29 cellular contexts compared by ENCODE assay signal in the genomic region with DNA sequence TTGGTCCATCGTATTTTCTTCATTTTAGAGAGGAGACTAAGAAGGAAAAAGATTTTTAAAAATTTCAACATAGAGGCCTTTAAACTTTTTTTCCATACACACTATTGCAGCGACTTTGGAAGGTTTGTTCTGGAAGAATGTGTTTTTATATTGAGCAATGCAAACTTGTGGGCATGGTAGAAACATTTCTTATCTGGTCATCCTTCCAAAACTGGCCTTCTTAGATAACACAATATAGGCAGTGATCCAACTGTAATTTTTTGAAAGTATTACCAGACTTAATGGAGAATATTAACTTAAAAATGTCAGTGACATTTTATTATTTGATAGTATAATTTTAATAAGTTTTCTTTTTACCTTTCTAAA. TPM values are rescaled to one million over a fixed set of nuclear protein-coding genes. Genes with fewer than 3 reads are reported as not detected.
DNase-seq lines count a peak whose midpoint lies in the region; ATAC-seq and TF ChIP-seq lines count a peak whose summit lies in the region.
"Had no signal": no experiment of that assay in that cellular context is flagged by ENCODE, and none has a peak within 500 bp of the region (broad histone marks: within the 10 kb centered on the region; RNA-seq: fewer than 3 reads in every experiment).

No MANE protein-coding gene starts in this region.

- no peaks in the 10 kb centered on the region for H3K79me1 ChIP-seq in IMR-90 (ENCODE audit: low read depth in 1 of 2, low read length in 2 of 2)

- H3K4me1 Mint-ChIP-seq in chondrocyte (ENCODE audit: low read depth): peaks cover 64% of the 10 kb centered on the region
- H3K4me1 Mint-ChIP-seq in activated naive CD8-positive, alpha-beta T cell treated with anti-CD3 and anti-CD28 coated beads for 36 hours: no peaks in the 10 kb centered on the region
- H3K4me1 Mint-ChIP-seq: activated naive CD4-positive, alpha-beta T cell treated with anti-CD3 and anti-CD28 coated beads, Interleukin-2, amount 50 U/mL, for 24 hours; stimulated activated naive CD8-positive, alpha-beta T cell treated with anti-CD3 and anti-CD28 coated beads, Interleukin-15, amount 100 ng/mL, for 72 hours had no signal

- no peak for TF ChIP-seq RAD21 in IMR-90 (IDR thresholded peaks at IDR 0.05; ENCODE audit: low read length)

- H3K9me3 Mint-ChIP-seq in chondrocyte (ENCODE audit: low read depth): no peaks in the 10 kb centered on the region
- no peaks in the 10 kb centered on the region for H3K9me3 Mint-ChIP-seq in activated naive CD8-positive, alpha-beta T cell treated with anti-CD3 and anti-CD28 coated beads for 36 hours
- H3K9me3 Mint-ChIP-seq: activated naive CD4-positive, alpha-beta T cell treated with anti-CD3 and anti-CD28 coated beads, Interleukin-2, amount 50 U/mL, for 24 hours; CD4-positive, alpha-beta memory T cell; memory B cell; neural progenitor cell; stimulated activated naive CD8-positive, alpha-beta T cell treated with anti-CD3 and anti-CD28 coated beads, Interleukin-15, amount 100 ng/mL, for 72 hours; T-helper 2 cell treated with Interferon-gamma antibody and Interleukin-4, amounts not matched to agents 5 μg/mL and 100 μg/mL, for 36 hours; WTC11 had no signal

- H2BK5ac ChIP-seq in IMR-90 (ENCODE audit: low read depth, low read length, poor library complexity, severe bottlenecking): no peak overlapping the region

- WGBS in IMR-90 (ENCODE audit: extremely low coverage in 2 of 2, insufficient read length in 1 of 2), 2 experiments: no CpG with 5 or more reads among the region's 2 CpGs
- WGBS in gastroesophageal sphincter (ENCODE audit: low coverage in 1 of 2), 2 donors: 46 to 72% methylated on average over 2 of the region's 2 CpGs

- H3K27ac ChIP-seq in IMR-90 (ENCODE audit: insufficient read depth, low read length) (no peak overlapping the region), gastroesophageal sphincter (no peak overlapping the region), parathyroid adenoma (peak overlapping the region; percentile 96)
- H3K27ac ChIP-seq: heart right ventricle, neural progenitor cell, transverse colon had no signal

- no peak overlapping the region for H4K5ac ChIP-seq in IMR-90 (ENCODE audit: low read depth, low read length)

- DNase-seq in IMR-90 (peak; percentile 39), chondrocyte (ENCODE audit: low spot score) (no peak), GM13976 (ENCODE audit: low spot score) (no peak), ecto neural progenitor cell (ENCODE audit: low spot score) (no peak)
- no peak for DNase-seq in activated naive CD4-positive, alpha-beta T cell (lab: John Stamatoyannopoulos, UW)
- no peak for DNase-seq in activated naive CD8-positive, alpha-beta T cell treated with anti-CD3 and anti-CD28 coated beads for 36 hours
- DNase-seq: activated CD4-positive, alpha-beta T cell treated with anti-CD3 and anti-CD28 coated beads, Interleukin-2, amount 50 U/mL, for 4 hours; caudate nucleus; CD4-positive, alpha-beta memory T cell; DMS 273 treated with DMSO at 0.1 percent for 48 hours; foreskin fibroblast; heart right ventricle; NCI-H1048; NCI-H1694 treated with DMSO at 0.1 percent for 48 hours; NCI-H524; PC-3; stimulated activated CD8-positive, alpha-beta memory T cell treated with anti-CD3 and anti-CD28 coated beads, Interleukin-4, amount 100 ng/mL, for 48 hours; stimulated activated naive CD8-positive, alpha-beta T cell treated with anti-CD3 and anti-CD28 coated beads, Interleukin-15, amount 100 ng/mL, for 72 hours; transverse colon had no signal

- no peak for TF ChIP-seq EP300 in gastroesophageal sphincter (IDR thresholded peaks at IDR 0.05)

- no peak overlapping the region for H2BK20ac ChIP-seq in IMR-90 (ENCODE audit: low read depth, low read length)

- H4K8ac ChIP-seq in IMR-90 (ENCODE audit: low read depth in 2 of 2, low read length in 2 of 2): no peak overlapping the region

- no peak overlapping the region for H3K14ac ChIP-seq in IMR-90 (replicated peaks; ENCODE audit: low read depth, low read length)

- dilution Hi-C loops in IMR-90 (cut with HindIII; ENCODE audit: low sequenced_read_pairs, unreplicated experiment): no loop called here

- H3K9me1 ChIP-seq in IMR-90 (ENCODE audit: insufficient read depth, low read length): no peaks in the 10 kb centered on the region; the same call in 1 of the 2 replicates

- no peak overlapping the region for H2BK120ac ChIP-seq in IMR-90 (ENCODE audit: low read depth, low read length)

- ATAC-seq in IMR-90 (ENCODE audit: low read depth): peak; percentile 48; the same call in 1 of the 2 replicates
- peak; percentile 37 for ATAC-seq in gastroesophageal sphincter
- ATAC-seq: heart right ventricle; HepG2; PC-3; stimulated activated naive CD8-positive, alpha-beta T cell treated with anti-CD3 and anti-CD28 coated beads, Interleukin-15, amount 100 ng/mL, for 72 hours; WTC11 had no signal

- H3K4me3 ChIP-seq in IMR-90 (ENCODE audit: insufficient read depth, low read depth, low read length) (no peak overlapping the region), gastroesophageal sphincter (no peak overlapping the region), parathyroid adenoma (ENCODE audit: low read depth, low read length) (no peak overlapping the region)
- H3K4me3 ChIP-seq: heart right ventricle, neural progenitor cell, prostate gland, skin epidermis, transverse colon had no signal

- TF ChIP-seq POLR2A in IMR-90 (IDR thresholded peaks at IDR 0.05; ENCODE audit: low read depth, low read length) (no peak), gastroesophageal sphincter (IDR thresholded peaks at IDR 0.05) (no peak)

- peak overlapping the region; percentile 35 for H3K4me3 Mint-ChIP-seq in chondrocyte (ENCODE audit: unreplicated experiment)
- no peak overlapping the region for H3K4me3 Mint-ChIP-seq in activated naive CD8-positive, alpha-beta T cell treated with anti-CD3 and anti-CD28 coated beads for 36 hours
- H3K4me3 Mint-ChIP-seq: activated naive CD4-positive, alpha-beta T cell treated with anti-CD3 and anti-CD28 coated beads, Interleukin-2, amount 50 U/mL, for 24 hours; CD4-positive, alpha-beta memory T cell; memory B cell; neural progenitor cell; stimulated activated naive CD8-positive, alpha-beta T cell treated with anti-CD3 and anti-CD28 coated beads, Interleukin-15, amount 100 ng/mL, for 72 hours; T-helper 2 cell treated with Interferon-gamma antibody and Interleukin-4, amounts not matched to agents 5 μg/mL and 100 μg/mL, for 36 hours; WTC11 had no signal

- H3K36me3 ChIP-seq in IMR-90 (ENCODE audit: control insufficient read depth, insufficient read depth, low read length): no peaks in the 10 kb centered on the region
- no peaks in the 10 kb centered on the region for H3K36me3 ChIP-seq in gastroesophageal sphincter
- no peaks in the 10 kb centered on the region for H3K36me3 ChIP-seq in parathyroid adenoma (ENCODE audit: control insufficient read depth, insufficient read depth, low read length)
- H3K36me3 ChIP-seq: heart right ventricle, neural progenitor cell, prostate gland, transverse colon had no signal

- intact Hi-C loops in IMR-90 (cut with micrococcal nuclease): no loop called here

- H3K4me2 ChIP-seq in IMR-90 (ENCODE audit: low read depth, low read length) (no peak overlapping the region; the same call in 1 of the 2 replicates), parathyroid adenoma (ENCODE audit: low read length) (peak overlapping the region; percentile 16)
- H3K4me2 ChIP-seq: neural progenitor cell had no signal

- H3K27me3 ChIP-seq in IMR-90 (ENCODE audit: control insufficient read depth, insufficient read depth, low read length) (0 out of 2 replicates have a peak, but pooled peaks cover 2% of the 10 kb centered on the region), gastroesophageal sphincter (no peaks in the 10 kb centered on the region), parathyroid adenoma (ENCODE audit: control insufficient read depth, insufficient read depth, low read length) (no peaks in the 10 kb centered on the region)
- H3K27me3 ChIP-seq: neural progenitor cell, transverse colon had no signal

- no peak for TF ChIP-seq CTCF in IMR-90 (conservative IDR thresholded peaks at IDR 0.05; ENCODE audit: low read depth, low read length)
- TF ChIP-seq CTCF in chondrocyte (IDR thresholded peaks at IDR 0.05): no peak
- no peak for TF ChIP-seq CTCF in gastroesophageal sphincter (IDR thresholded peaks at IDR 0.05)
- no peak for TF ChIP-seq CTCF in parathyroid adenoma (IDR thresholded peaks at IDR 0.05)
- no peak for TF ChIP-seq CTCF in GM13976 (IDR thresholded peaks at IDR 0.05; ENCODE audit: borderline replicate concordance, control extremely low read depth, extremely low read depth, insufficient read depth, missing control alignments)

- H2BK15ac ChIP-seq in IMR-90 (ENCODE audit: low read depth, low read length): no peak overlapping the region

- H3K18ac ChIP-seq in IMR-90 (ENCODE audit: low read depth, low read length): no peak overlapping the region

- in situ Hi-C loops in IMR-90 (cut with MboI; ENCODE audit: low sequenced_read_pairs): no loop called here
- in situ Hi-C loops in GM13976 (cut with MboI; ENCODE audit: low sequenced_read_pairs, unreplicated experiment): no loop called here

- H3K9ac ChIP-seq in IMR-90 (ENCODE audit: low read depth, low read length) (no peak overlapping the region), parathyroid adenoma (no peak overlapping the region)
- H3K9ac ChIP-seq: neural progenitor cell had no signal

- no peak overlapping the region for H3K4ac ChIP-seq in IMR-90 (ENCODE audit: low read depth, low read length)

- BruUV-seq in IMR-90 (replicated peaks; lab: Mats Ljungman, UMichigan): no TSS peak

- no peak overlapping the region for H3K56ac ChIP-seq in IMR-90 (ENCODE audit: extremely low read depth, insufficient read depth, low read length)

- H2AFZ ChIP-seq in IMR-90 (replicated peaks; ENCODE audit: low read length, poor library complexity) (no peak overlapping the region), parathyroid adenoma (no peak overlapping the region)
- H2AFZ ChIP-seq: neural progenitor cell had no signal

- H2AK5ac ChIP-seq in IMR-90 (ENCODE audit: low read depth, low read length): no peak overlapping the region

- no peak overlapping the region for H3K23ac ChIP-seq in IMR-90 (ENCODE audit: low read depth, low read length)

- H3K79me2 ChIP-seq in parathyroid adenoma: peaks cover 2% of the 10 kb centered on the region

- H4K91ac ChIP-seq in IMR-90 (ENCODE audit: insufficient read depth, low read depth, low read length): no peak overlapping the region

- H4K20me1 ChIP-seq in IMR-90 (ENCODE audit: insufficient read depth, low read length): no peaks in the 10 kb centered on the region

- H3K36me3 Mint-ChIP-seq in chondrocyte (ENCODE audit: low read depth): peaks cover 6% of the 10 kb centered on the region
- no peaks in the 10 kb centered on the region for H3K36me3 Mint-ChIP-seq in activated naive CD8-positive, alpha-beta T cell treated with anti-CD3 and anti-CD28 coated beads for 36 hours
- H3K36me3 Mint-ChIP-seq: activated naive CD4-positive, alpha-beta T cell treated with anti-CD3 and anti-CD28 coated beads, Interleukin-2, amount 50 U/mL, for 24 hours; CD4-positive, alpha-beta memory T cell; neural progenitor cell had no signal

- no peaks in the 10 kb centered on the region for H3K27me3 Mint-ChIP-seq in chondrocyte (ENCODE audit: low read depth)
- no peaks in the 10 kb centered on the region for H3K27me3 Mint-ChIP-seq in activated naive CD8-positive, alpha-beta T cell treated with anti-CD3 and anti-CD28 coated beads for 36 hours
- H3K27me3 Mint-ChIP-seq: activated naive CD4-positive, alpha-beta T cell treated with anti-CD3 and anti-CD28 coated beads, Interleukin-2, amount 50 U/mL, for 24 hours; memory B cell; stimulated activated naive CD8-positive, alpha-beta T cell treated with anti-CD3 and anti-CD28 coated beads, Interleukin-15, amount 100 ng/mL, for 72 hours had no signal

- H3K4me1 ChIP-seq in IMR-90 (ENCODE audit: control insufficient read depth, insufficient read depth, low read length) (peaks cover 9% of the 10 kb centered on the region), gastroesophageal sphincter (peaks cover 0 to 19% (median 5%) of the 10 kb centered on the region in 3 donors), parathyroid adenoma (peaks cover 44% of the 10 kb centered on the region)

- no peaks in the 10 kb centered on the region for H3K9me3 ChIP-seq in IMR-90 (ENCODE audit: control insufficient read depth, insufficient read depth, low read length)
- no peaks in the 10 kb centered on the region for H3K9me3 ChIP-seq in gastroesophageal sphincter
- H3K9me3 ChIP-seq in parathyroid adenoma (ENCODE audit: control insufficient read depth, low read length): no peaks in the 10 kb centered on the region
- H3K9me3 ChIP-seq: heart right ventricle, prostate gland, transverse colon had no signal

- POLR2A ChIA-PET in IMR-90 (lab: Charles Lee; ENCODE audit: unreplicated experiment): no interaction called here

- H3K27ac Mint-ChIP-seq in chondrocyte (ENCODE audit: unreplicated experiment): peak overlapping the region; percentile 96
- H3K27ac Mint-ChIP-seq in activated naive CD8-positive, alpha-beta T cell treated with anti-CD3 and anti-CD28 coated beads for 36 hours: no peak overlapping the region
- H3K27ac Mint-ChIP-seq: activated naive CD4-positive, alpha-beta T cell treated with anti-CD3 and anti-CD28 coated beads, Interleukin-2, amount 50 U/mL, for 24 hours; memory B cell; neural progenitor cell; stimulated activated naive CD8-positive, alpha-beta T cell treated with anti-CD3 and anti-CD28 coated beads, Interleukin-15, amount 100 ng/mL, for 72 hours; T-helper 2 cell treated with Interferon-gamma antibody and Interleukin-4, amounts not matched to agents 5 μg/mL and 100 μg/mL, for 36 hours had no signal

- CTCF ChIA-PET in IMR-90 (lab: Yijun Ruan, JAX): interaction anchor here (0.7 kb wide), 1 partner anchor 14 kb away, joined by 3 read pairs; no protein-coding TSS in a partner anchor

- H2AK9ac ChIP-seq in IMR-90 (replicated peaks; ENCODE audit: low read depth, low read length, poor library complexity): no peak overlapping the region

RNA-seq across cellular contexts. Expression of gene FHDC1, which starts 25.6 kb away (rescaled TPM):
- under 0.01 TPM in 2 replicates for total RNA-seq in IMR-90 (2012; rRNA removed)
- polyA plus RNA-seq in IMR-90 (2012; rRNA removed): 0.09 and 0.10 TPM in 2 replicates
- polyA plus RNA-seq in IMR-90 (2012; cell fraction: cytosol; rRNA removed): 0.03 and 0.05 TPM in 2 replicates
- polyA plus RNA-seq in IMR-90 (2012; cell fraction: nucleus; rRNA removed; ENCODE audit: low replicate concordance): 0.21 and 0.32 TPM in 2 replicates
- total RNA-seq in chondrocyte: 4.2 to 8.9 TPM (median 4.4 TPM) in 3 replicates
- 1 to 10 TPM in 3 of 4 donors, under 1 TPM in 1; 0.62 to 1.8 (median 1.3) TPM for total RNA-seq in gastroesophageal sphincter
- total RNA-seq in activated naive CD8-positive, alpha-beta T cell treated with anti-CD3 and anti-CD28 coated beads for 36 hours: under 1 TPM; 0.06 to 0.08 TPM
